ENCODE assay signal across 26 cellular contexts in the genomic region with DNA sequence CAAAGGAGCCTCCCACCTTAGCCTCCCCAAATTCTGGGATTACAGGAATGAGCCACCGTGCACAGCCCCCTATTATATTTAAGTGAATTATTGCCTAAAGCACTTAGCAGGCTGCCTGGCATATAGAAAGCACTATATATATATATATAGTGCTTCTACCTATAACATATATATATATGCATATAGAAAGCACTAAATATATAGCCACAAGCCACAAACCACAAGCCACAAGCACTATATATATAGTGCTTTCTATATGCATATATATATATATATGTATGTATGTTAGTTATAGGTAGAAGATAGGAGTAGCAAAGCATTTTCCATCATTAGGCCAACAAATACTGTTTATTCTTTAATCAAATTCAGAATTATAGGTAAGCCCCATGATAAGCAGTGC.
"Had no signal": no experiment of that assay in that cellular context is flagged by ENCODE, and none has a peak within 500 bp of the region (broad histone marks: within the 10 kb centered on the region; RNA-seq: fewer than 3 reads in every experiment).

No MANE protein-coding gene starts in this region.

- H3K27me3 Mint-ChIP-seq: progenitor cell of endocrine pancreas; stimulated activated naive B cell treated with anti-CD40 and anti-IgM and Interleukin-4, amounts not matched to agents 10 μg/mL and 1 μg/mL and 100 μg/mL, for 72 hours; stimulated activated naive CD8-positive, alpha-beta T cell treated with anti-CD3 and anti-CD28 coated beads, Interleukin-15, amount 100 ng/mL, for 72 hours had no signal

- H3K27me3 ChIP-seq: esophagus muscularis mucosa, foreskin keratinocyte, gastroesophageal sphincter, heart right ventricle, left lung, neural progenitor cell, right lobe of liver, suprapubic skin, transverse colon, vagina had no signal

- H3K36me3 ChIP-seq: esophagus muscularis mucosa, gastroesophageal sphincter, heart right ventricle, left lung, neural progenitor cell, right lobe of liver, suprapubic skin, transverse colon, vagina had no signal

- DNase-seq: dermis blood vessel endothelial cell; effector memory CD4-positive, alpha-beta T cell; foreskin keratinocyte; glutamatergic neuron; heart right ventricle; hippocampal formation; left cardiac atrium; mesendoderm; midbrain; naive thymus-derived CD4-positive, alpha-beta T cell; right lobe of liver; small intestine; stimulated activated CD4-positive, alpha-beta T cell treated with anti-CD3 and anti-CD28 coated beads, Interleukin-15, amount 100 ng/mL, for 24 hours; stimulated activated CD4-positive, alpha-beta T cell treated with anti-CD3 and anti-CD28 coated beads, Interleukin-2, amount 100 ng/mL, for 48 hours; stimulated activated naive B cell treated with anti-CD40 and anti-IgM and Interleukin-4, amounts not matched to agents 10 μg/mL and 1 μg/mL and 100 μg/mL, for 72 hours; stimulated activated naive CD8-positive, alpha-beta T cell treated with anti-CD3 and anti-CD28 coated beads, Interleukin-15, amount 100 ng/mL, for 72 hours; transverse colon had no signal

- H2AFZ ChIP-seq: neural progenitor cell, parathyroid adenoma had no signal

- H3K9me3 ChIP-seq: esophagus muscularis mucosa, left lung, right lobe of liver, suprapubic skin, transverse colon, vagina had no signal

- H3K4me3 ChIP-seq: esophagus muscularis mucosa, gastroesophageal sphincter, heart right ventricle, left lung, neural progenitor cell, right lobe of liver, suprapubic skin, transverse colon, vagina had no signal

- H3K79me2 ChIP-seq: parathyroid adenoma had no signal

- H3K27ac Mint-ChIP-seq: naive thymus-derived CD4-positive, alpha-beta T cell; nephron; neural progenitor cell; progenitor cell of endocrine pancreas; stimulated activated naive B cell treated with anti-CD40 and anti-IgM and Interleukin-4, amounts not matched to agents 10 μg/mL and 1 μg/mL and 100 μg/mL, for 72 hours; stimulated activated naive CD8-positive, alpha-beta T cell treated with anti-CD3 and anti-CD28 coated beads, Interleukin-15, amount 100 ng/mL, for 72 hours had no signal

- H3K4me1 Mint-ChIP-seq: naive thymus-derived CD4-positive, alpha-beta T cell; nephron; neural progenitor cell; stimulated activated naive B cell treated with anti-CD40 and anti-IgM and Interleukin-4, amounts not matched to agents 10 μg/mL and 1 μg/mL and 100 μg/mL, for 72 hours; stimulated activated naive CD8-positive, alpha-beta T cell treated with anti-CD3 and anti-CD28 coated beads, Interleukin-15, amount 100 ng/mL, for 72 hours had no signal

- H3K4me1 ChIP-seq: esophagus muscularis mucosa, foreskin keratinocyte, heart right ventricle, left lung, neural progenitor cell, parathyroid adenoma, right lobe of liver, suprapubic skin, transverse colon, vagina had no signal

- H3K4me3 Mint-ChIP-seq: naive thymus-derived CD4-positive, alpha-beta T cell; nephron; neural progenitor cell; stimulated activated naive B cell treated with anti-CD40 and anti-IgM and Interleukin-4, amounts not matched to agents 10 μg/mL and 1 μg/mL and 100 μg/mL, for 72 hours; stimulated activated naive CD8-positive, alpha-beta T cell treated with anti-CD3 and anti-CD28 coated beads, Interleukin-15, amount 100 ng/mL, for 72 hours had no signal

- H3K27ac ChIP-seq: esophagus muscularis mucosa, foreskin keratinocyte, gastroesophageal sphincter, heart right ventricle, left lung, neural progenitor cell, parathyroid adenoma, right lobe of liver, suprapubic skin, transverse colon, vagina had no signal

- ATAC-seq: foreskin keratinocyte; gastroesophageal sphincter; heart right ventricle; left cardiac atrium; left lung; naive thymus-derived CD4-positive, alpha-beta T cell; right lobe of liver; stimulated activated naive B cell treated with anti-CD40 and anti-IgM and Interleukin-4, amounts not matched to agents 10 μg/mL and 1 μg/mL and 100 μg/mL, for 72 hours; stimulated activated naive CD8-positive, alpha-beta T cell treated with anti-CD3 and anti-CD28 coated beads, Interleukin-15, amount 100 ng/mL, for 72 hours had no signal

- H3K4me2 ChIP-seq: neural progenitor cell had no signal

- H3K9me3 Mint-ChIP-seq: naive thymus-derived CD4-positive, alpha-beta T cell; nephron; neural progenitor cell; stimulated activated naive B cell treated with anti-CD40 and anti-IgM and Interleukin-4, amounts not matched to agents 10 μg/mL and 1 μg/mL and 100 μg/mL, for 72 hours; stimulated activated naive CD8-positive, alpha-beta T cell treated with anti-CD3 and anti-CD28 coated beads, Interleukin-15, amount 100 ng/mL, for 72 hours had no signal

- H3K9ac ChIP-seq: neural progenitor cell, parathyroid adenoma had no signal
